ENCODE assay signal across 7 cellular contexts in the genomic region with DNA sequence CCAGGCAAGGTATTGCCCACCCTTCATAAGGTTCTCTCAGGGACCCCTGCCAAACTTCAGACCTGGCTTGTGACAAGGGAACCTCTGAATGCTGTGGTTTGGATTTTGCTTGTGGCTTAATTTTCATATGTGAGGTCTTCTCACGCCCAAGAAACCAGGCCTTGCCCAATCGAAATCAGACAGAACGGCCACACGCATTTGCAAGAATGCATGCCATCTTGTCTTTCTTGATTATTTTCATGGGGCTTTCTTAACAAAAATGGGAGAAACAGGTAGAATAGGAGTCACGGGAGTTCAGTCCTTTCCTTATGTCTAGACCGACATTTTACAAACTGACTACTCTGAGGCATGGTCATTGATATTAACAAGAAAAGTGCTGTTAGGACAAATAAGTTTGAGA.
"Had no signal": no experiment of that assay in that cellular context is flagged by ENCODE, and none has a peak within 500 bp of the region (broad histone marks: within the 10 kb centered on the region; RNA-seq: fewer than 3 reads in every experiment).

No MANE protein-coding gene starts in this region.

- H3K27ac ChIP-seq: HL-60, KMS-11 had no signal

- H3K4me3 ChIP-seq: K562 had no signal

- H3K9ac ChIP-seq: KMS-11 had no signal

- DNase-seq: KBM-7, KG1 had no signal

- FAIRE-seq: HepG2, HTR-8/SVneo, K562 had no signal

- H3K4me2 ChIP-seq: KMS-11 had no signal

- ATAC-seq: HepG2, K562 had no signal
